1 cellular context compared by ENCODE assay signal in the genomic region with DNA sequence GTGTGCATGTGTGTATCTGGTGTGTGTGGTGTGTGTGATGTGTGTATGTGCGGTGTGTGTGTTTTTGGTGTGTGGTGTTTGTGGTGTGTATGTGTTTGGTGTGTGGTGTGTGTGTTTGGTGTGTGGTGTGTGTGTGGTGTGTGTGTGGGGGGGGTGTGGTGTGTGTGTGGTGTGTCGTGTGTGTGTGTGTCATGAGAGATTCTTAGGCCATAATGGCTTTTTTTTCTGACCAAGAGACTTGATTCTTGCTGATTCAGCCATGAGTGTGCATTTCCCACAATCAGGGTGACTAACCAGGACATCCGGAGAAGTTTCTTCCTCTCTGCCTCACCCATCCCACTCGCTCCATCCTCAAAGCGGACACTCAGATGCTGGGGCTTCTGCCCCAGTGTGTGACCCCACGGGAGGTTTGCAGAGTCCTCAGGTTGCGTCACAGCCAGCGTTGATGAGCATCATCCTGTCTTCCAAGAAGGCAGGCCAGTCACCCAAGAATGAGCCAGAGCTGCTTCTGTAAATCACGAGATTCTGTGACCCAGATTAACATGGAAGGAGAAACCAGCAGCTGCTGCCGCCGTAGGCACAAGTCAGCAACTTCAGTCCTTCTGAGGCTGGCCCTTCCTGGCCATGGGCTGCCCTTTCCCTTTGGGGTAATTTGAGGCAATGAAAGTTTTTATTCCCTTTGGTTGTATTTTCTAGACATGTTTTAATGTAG.
TF ChIP-seq lines count a peak whose summit lies in the region.

No MANE protein-coding gene starts in this region.

TF ChIP-seq in K562, 482 proteins besides CTCF, POLR2A, EP300 and RAD21 (continued from another document and continues in another):
- peak; percentile 38 for TF ChIP-seq SAP30 (IDR thresholded peaks at IDR 0.05; ENCODE audit: borderline replicate concordance, insufficient read depth, low read depth, low read length, poor library complexity, severe bottlenecking)
- TF ChIP-seq ZNF282 (CRISPR knock-in tag; IDR thresholded peaks at IDR 0.05), result no peak
- TF ChIP-seq U2AF2 (optimal IDR thresholded peaks at IDR 0.05; ENCODE audit: low read depth, low read length), result no peak
- no peak for TF ChIP-seq MEF2A (IDR thresholded peaks at IDR 0.05; ENCODE audit: control insufficient read depth, low read depth, low read length)
- TF ChIP-seq ZSCAN29 (IDR thresholded peaks at IDR 0.05), result no peak
- no peak for TF ChIP-seq MED1 (CRISPR knock-in tag; IDR thresholded peaks at IDR 0.05; ENCODE audit: borderline replicate concordance)
- TF ChIP-seq, protein P1, sequence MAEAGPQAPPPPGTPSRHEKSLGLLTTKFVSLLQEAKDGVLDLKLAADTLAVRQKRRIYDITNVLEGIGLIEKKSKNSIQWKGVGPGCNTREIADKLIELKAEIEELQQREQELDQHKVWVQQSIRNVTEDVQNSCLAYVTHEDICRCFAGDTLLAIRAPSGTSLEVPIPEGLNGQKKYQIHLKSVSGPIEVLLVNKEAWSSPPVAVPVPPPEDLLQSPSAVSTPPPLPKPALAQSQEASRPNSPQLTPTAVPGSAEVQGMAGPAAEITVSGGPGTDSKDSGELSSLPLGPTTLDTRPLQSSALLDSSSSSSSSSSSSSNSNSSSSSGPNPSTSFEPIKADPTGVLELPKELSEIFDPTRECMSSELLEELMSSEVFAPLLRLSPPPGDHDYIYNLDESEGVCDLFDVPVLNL (CRISPR knock-in tag; IDR thresholded peaks at IDR 0.05; ENCODE audit: low read depth), result no peak
- TF ChIP-seq, protein P2, sequence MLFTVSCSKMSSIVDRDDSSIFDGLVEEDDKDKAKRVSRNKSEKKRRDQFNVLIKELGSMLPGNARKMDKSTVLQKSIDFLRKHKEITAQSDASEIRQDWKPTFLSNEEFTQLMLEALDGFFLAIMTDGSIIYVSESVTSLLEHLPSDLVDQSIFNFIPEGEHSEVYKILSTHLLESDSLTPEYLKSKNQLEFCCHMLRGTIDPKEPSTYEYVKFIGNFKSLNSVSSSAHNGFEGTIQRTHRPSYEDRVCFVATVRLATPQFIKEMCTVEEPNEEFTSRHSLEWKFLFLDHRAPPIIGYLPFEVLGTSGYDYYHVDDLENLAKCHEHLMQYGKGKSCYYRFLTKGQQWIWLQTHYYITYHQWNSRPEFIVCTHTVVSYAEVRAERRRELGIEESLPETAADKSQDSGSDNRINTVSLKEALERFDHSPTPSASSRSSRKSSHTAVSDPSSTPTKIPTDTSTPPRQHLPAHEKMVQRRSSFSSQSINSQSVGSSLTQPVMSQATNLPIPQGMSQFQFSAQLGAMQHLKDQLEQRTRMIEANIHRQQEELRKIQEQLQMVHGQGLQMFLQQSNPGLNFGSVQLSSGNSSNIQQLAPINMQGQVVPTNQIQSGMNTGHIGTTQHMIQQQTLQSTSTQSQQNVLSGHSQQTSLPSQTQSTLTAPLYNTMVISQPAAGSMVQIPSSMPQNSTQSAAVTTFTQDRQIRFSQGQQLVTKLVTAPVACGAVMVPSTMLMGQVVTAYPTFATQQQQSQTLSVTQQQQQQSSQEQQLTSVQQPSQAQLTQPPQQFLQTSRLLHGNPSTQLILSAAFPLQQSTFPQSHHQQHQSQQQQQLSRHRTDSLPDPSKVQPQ (CRISPR knock-in tag; IDR thresholded peaks at IDR 0.05; ENCODE audit: borderline replicate concordance), result no peak
- no peak for TF ChIP-seq ZNF583 (CRISPR knock-in tag; IDR thresholded peaks at IDR 0.05)
- TF ChIP-seq, protein P3, sequence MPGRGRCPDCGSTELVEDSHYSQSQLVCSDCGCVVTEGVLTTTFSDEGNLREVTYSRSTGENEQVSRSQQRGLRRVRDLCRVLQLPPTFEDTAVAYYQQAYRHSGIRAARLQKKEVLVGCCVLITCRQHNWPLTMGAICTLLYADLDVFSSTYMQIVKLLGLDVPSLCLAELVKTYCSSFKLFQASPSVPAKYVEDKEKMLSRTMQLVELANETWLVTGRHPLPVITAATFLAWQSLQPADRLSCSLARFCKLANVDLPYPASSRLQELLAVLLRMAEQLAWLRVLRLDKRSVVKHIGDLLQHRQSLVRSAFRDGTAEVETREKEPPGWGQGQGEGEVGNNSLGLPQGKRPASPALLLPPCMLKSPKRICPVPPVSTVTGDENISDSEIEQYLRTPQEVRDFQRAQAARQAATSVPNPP (IDR thresholded peaks at IDR 0.05; ENCODE audit: borderline replicate concordance, insufficient read depth, insufficient read length), result no peak
- TF ChIP-seq, protein P4, sequence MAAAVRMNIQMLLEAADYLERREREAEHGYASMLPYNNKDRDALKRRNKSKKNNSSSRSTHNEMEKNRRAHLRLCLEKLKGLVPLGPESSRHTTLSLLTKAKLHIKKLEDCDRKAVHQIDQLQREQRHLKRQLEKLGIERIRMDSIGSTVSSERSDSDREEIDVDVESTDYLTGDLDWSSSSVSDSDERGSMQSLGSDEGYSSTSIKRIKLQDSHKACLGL (CRISPR knock-in tag; IDR thresholded peaks at IDR 0.05; ENCODE audit: borderline replicate concordance, poor library complexity, severe bottlenecking), result no peak
- TF ChIP-seq, protein P5, sequence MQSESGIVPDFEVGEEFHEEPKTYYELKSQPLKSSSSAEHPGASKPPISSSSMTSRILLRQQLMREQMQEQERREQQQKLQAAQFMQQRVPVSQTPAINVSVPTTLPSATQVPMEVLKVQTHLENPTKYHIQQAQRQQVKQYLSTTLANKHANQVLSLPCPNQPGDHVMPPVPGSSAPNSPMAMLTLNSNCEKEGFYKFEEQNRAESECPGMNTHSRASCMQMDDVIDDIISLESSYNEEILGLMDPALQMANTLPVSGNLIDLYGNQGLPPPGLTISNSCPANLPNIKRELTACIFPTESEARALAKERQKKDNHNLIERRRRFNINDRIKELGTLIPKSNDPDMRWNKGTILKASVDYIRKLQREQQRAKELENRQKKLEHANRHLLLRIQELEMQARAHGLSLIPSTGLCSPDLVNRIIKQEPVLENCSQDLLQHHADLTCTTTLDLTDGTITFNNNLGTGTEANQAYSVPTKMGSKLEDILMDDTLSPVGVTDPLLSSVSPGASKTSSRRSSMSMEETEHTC (IDR thresholded peaks at IDR 0.05), result no peak; the same call in 1 of the 2 replicates
- no peak for TF ChIP-seq ZKSCAN3 (CRISPR knock-in tag; IDR thresholded peaks at IDR 0.05)
- peak; percentile 50; the same call in 1 of the 2 replicates for TF ChIP-seq MECOM (CRISPR knock-in tag; IDR thresholded peaks at IDR 0.05)
- no peak for TF ChIP-seq NFATC3 (IDR thresholded peaks at IDR 0.05)
- no peak for TF ChIP-seq ZNF224 (CRISPR knock-in tag; IDR thresholded peaks at IDR 0.05)
- TF ChIP-seq, protein P6, sequence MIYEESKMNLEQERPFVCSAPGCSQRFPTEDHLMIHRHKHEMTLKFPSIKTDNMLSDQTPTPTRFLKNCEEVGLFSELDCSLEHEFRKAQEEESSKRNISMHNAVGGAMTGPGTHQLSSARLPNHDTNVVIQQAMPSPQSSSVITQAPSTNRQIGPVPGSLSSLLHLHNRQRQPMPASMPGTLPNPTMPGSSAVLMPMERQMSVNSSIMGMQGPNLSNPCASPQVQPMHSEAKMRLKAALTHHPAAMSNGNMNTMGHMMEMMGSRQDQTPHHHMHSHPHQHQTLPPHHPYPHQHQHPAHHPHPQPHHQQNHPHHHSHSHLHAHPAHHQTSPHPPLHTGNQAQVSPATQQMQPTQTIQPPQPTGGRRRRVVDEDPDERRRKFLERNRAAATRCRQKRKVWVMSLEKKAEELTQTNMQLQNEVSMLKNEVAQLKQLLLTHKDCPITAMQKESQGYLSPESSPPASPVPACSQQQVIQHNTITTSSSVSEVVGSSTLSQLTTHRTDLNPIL (CRISPR knock-in tag; IDR thresholded peaks at IDR 0.05), result no peak
- TF ChIP-seq, protein P7, sequence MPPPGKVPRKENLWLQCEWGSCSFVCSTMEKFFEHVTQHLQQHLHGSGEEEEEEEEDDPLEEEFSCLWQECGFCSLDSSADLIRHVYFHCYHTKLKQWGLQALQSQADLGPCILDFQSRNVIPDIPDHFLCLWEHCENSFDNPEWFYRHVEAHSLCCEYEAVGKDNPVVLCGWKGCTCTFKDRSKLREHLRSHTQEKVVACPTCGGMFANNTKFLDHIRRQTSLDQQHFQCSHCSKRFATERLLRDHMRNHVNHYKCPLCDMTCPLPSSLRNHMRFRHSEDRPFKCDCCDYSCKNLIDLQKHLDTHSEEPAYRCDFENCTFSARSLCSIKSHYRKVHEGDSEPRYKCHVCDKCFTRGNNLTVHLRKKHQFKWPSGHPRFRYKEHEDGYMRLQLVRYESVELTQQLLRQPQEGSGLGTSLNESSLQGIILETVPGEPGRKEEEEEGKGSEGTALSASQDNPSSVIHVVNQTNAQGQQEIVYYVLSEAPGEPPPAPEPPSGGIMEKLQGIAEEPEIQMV (tag; conservative IDR thresholded peaks at IDR 0.05; ENCODE audit: low read depth), result 0 out of 2 replicates have a peak, but pooled peaks have one; percentile 22
- TF ChIP-seq, protein P8, sequence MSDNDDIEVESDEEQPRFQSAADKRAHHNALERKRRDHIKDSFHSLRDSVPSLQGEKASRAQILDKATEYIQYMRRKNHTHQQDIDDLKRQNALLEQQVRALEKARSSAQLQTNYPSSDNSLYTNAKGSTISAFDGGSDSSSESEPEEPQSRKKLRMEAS (CRISPR knock-in tag; IDR thresholded peaks at IDR 0.05), result no peak
- no peak for TF ChIP-seq RAD51 (IDR thresholded peaks at IDR 0.05; ENCODE audit: borderline replicate concordance, low read depth)
- TF ChIP-seq HMGN3 (IDR thresholded peaks at IDR 0.05; ENCODE audit: borderline replicate concordance, extremely low read depth, insufficient read length, low read depth, low read length), result no peak
- TF ChIP-seq HDAC2 (IDR thresholded peaks at IDR 0.05), result peak; percentile 96
- TF ChIP-seq ETV5 (CRISPR knock-in tag; IDR thresholded peaks at IDR 0.05; ENCODE audit: low read depth), result peak; percentile 94
- TF ChIP-seq SRSF3 (IDR thresholded peaks at IDR 0.05; ENCODE audit: insufficient read depth, low read length), result no peak
- TF ChIP-seq CHD1 (IDR thresholded peaks at IDR 0.05; ENCODE audit: low read length), result no peak
- TF ChIP-seq SETDB1 (IDR thresholded peaks at IDR 0.05; ENCODE audit: low read length), result no peak
- TF ChIP-seq HNRNPLL (IDR thresholded peaks at IDR 0.05; ENCODE audit: low read depth, low read length, poor library complexity, severe bottlenecking), result no peak
- TF ChIP-seq CEBPB (tag; IDR thresholded peaks at IDR 0.05), result peak; percentile 94
- TF ChIP-seq, protein P9, sequence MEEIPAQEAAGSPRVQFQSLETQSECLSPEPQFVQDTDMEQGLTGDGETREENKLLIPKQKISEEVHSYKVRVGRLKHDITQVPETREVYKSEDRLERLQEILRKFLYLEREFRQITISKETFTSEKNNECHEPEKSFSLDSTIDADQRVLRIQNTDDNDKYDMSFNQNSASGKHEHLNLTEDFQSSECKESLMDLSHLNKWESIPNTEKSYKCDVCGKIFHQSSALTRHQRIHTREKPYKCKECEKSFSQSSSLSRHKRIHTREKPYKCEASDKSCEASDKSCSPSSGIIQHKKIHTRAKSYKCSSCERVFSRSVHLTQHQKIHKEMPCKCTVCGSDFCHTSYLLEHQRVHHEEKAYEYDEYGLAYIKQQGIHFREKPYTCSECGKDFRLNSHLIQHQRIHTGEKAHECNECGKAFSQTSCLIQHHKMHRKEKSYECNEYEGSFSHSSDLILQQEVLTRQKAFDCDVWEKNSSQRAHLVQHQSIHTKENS (CRISPR knock-in tag; IDR thresholded peaks at IDR 0.05), result no peak
- TF ChIP-seq, protein P10, sequence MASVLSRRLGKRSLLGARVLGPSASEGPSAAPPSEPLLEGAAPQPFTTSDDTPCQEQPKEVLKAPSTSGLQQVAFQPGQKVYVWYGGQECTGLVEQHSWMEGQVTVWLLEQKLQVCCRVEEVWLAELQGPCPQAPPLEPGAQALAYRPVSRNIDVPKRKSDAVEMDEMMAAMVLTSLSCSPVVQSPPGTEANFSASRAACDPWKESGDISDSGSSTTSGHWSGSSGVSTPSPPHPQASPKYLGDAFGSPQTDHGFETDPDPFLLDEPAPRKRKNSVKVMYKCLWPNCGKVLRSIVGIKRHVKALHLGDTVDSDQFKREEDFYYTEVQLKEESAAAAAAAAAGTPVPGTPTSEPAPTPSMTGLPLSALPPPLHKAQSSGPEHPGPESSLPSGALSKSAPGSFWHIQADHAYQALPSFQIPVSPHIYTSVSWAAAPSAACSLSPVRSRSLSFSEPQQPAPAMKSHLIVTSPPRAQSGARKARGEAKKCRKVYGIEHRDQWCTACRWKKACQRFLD (CRISPR knock-in tag; IDR thresholded peaks at IDR 0.05), result no peak; the same call in 1 of the 2 replicates
- TF ChIP-seq NCOA6 (IDR thresholded peaks at IDR 0.05), result no peak
- TF ChIP-seq, protein P11, sequence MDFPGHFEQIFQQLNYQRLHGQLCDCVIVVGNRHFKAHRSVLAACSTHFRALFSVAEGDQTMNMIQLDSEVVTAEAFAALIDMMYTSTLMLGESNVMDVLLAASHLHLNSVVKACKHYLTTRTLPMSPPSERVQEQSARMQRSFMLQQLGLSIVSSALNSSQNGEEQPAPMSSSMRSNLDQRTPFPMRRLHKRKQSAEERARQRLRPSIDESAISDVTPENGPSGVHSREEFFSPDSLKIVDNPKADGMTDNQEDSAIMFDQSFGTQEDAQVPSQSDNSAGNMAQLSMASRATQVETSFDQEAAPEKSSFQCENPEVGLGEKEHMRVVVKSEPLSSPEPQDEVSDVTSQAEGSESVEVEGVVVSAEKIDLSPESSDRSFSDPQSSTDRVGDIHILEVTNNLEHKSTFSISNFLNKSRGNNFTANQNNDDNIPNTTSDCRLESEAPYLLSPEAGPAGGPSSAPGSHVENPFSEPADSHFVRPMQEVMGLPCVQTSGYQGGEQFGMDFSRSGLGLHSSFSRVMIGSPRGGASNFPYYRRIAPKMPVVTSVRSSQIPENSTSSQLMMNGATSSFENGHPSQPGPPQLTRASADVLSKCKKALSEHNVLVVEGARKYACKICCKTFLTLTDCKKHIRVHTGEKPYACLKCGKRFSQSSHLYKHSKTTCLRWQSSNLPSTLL (IDR thresholded peaks at IDR 0.05), result no peak
- peak; percentile 70 for TF ChIP-seq CXXC5 (CRISPR knock-in tag; IDR thresholded peaks at IDR 0.05)
- TF ChIP-seq ZNF79 (CRISPR knock-in tag; IDR thresholded peaks at IDR 0.05; ENCODE audit: low read depth), result no peak
- no peak for TF ChIP-seq ZNF75A (CRISPR knock-in tag; IDR thresholded peaks at IDR 0.05)
- TF ChIP-seq CBFA2T3 (IDR thresholded peaks at IDR 0.05), result peak; percentile 74
- peak; percentile 26; the same call in 1 of the 2 replicates for TF ChIP-seq TEAD4 (IDR thresholded peaks at IDR 0.05; ENCODE audit: low read length)
- no peak for TF ChIP-seq TEAD4 (CRISPR knock-in tag; IDR thresholded peaks at IDR 0.05; ENCODE audit: borderline replicate concordance)
- peak; percentile 78 for TF ChIP-seq BRD9 (IDR thresholded peaks at IDR 0.05; ENCODE audit: low read depth, partially characterized antibody)
- TF ChIP-seq, protein P12, sequence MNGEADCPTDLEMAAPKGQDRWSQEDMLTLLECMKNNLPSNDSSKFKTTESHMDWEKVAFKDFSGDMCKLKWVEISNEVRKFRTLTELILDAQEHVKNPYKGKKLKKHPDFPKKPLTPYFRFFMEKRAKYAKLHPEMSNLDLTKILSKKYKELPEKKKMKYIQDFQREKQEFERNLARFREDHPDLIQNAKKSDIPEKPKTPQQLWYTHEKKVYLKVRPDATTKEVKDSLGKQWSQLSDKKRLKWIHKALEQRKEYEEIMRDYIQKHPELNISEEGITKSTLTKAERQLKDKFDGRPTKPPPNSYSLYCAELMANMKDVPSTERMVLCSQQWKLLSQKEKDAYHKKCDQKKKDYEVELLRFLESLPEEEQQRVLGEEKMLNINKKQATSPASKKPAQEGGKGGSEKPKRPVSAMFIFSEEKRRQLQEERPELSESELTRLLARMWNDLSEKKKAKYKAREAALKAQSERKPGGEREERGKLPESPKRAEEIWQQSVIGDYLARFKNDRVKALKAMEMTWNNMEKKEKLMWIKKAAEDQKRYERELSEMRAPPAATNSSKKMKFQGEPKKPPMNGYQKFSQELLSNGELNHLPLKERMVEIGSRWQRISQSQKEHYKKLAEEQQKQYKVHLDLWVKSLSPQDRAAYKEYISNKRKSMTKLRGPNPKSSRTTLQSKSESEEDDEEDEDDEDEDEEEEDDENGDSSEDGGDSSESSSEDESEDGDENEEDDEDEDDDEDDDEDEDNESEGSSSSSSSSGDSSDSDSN (IDR thresholded peaks at IDR 0.05; ENCODE audit: borderline replicate concordance in 1 of 2, low read depth in 2 of 2, low read length in 2 of 2), result no peak; a peak in 1 of 4 replicates
- TF ChIP-seq LARP7 (IDR thresholded peaks at IDR 0.05), result peak; percentile 87
- no peak for TF ChIP-seq ZNF146 (CRISPR knock-in tag; IDR thresholded peaks at IDR 0.05; ENCODE audit: unreplicated experiment)
